ENCODE assay signal across 1 cellular context in genomic region chr10:65377687-65378086, GRCh38.
TF ChIP-seq lines count a peak whose summit lies in the region.

No MANE protein-coding gene starts in this region.

TF ChIP-seq in WTC11, 78 proteins besides CTCF, POLR2A, EP300 and RAD21 (continued from another document):
- TF ChIP-seq, protein P1, sequence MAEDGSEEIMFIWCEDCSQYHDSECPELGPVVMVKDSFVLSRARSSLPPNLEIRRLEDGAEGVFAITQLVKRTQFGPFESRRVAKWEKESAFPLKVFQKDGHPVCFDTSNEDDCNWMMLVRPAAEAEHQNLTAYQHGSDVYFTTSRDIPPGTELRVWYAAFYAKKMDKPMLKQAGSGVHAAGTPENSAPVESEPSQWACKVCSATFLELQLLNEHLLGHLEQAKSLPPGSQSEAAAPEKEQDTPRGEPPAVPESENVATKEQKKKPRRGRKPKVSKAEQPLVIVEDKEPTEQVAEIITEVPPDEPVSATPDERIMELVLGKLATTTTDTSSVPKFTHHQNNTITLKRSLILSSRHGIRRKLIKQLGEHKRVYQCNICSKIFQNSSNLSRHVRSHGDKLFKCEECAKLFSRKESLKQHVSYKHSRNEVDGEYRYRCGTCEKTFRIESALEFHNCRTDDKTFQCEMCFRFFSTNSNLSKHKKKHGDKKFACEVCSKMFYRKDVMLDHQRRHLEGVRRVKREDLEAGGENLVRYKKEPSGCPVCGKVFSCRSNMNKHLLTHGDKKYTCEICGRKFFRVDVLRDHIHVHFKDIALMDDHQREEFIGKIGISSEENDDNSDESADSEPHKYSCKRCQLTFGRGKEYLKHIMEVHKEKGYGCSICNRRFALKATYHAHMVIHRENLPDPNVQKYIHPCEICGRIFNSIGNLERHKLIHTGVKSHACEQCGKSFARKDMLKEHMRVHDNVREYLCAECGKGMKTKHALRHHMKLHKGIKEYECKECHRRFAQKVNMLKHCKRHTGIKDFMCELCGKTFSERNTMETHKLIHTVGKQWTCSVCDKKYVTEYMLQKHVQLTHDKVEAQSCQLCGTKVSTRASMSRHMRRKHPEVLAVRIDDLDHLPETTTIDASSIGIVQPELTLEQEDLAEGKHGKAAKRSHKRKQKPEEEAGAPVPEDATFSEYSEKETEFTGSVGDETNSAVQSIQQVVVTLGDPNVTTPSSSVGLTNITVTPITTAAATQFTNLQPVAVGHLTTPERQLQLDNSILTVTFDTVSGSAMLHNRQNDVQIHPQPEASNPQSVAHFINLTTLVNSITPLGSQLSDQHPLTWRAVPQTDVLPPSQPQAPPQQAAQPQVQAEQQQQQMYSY (CRISPR knock-in tag; IDR thresholded peaks at IDR 0.05) = no peak
- TF ChIP-seq CREM (CRISPR knock-in tag; IDR thresholded peaks at IDR 0.05) (no peak), FOXK1 (CRISPR knock-in tag; IDR thresholded peaks at IDR 0.05) (no peak), ZNF671 (CRISPR knock-in tag; IDR thresholded peaks at IDR 0.05) (no peak), GABPB1 (CRISPR knock-in tag; IDR thresholded peaks at IDR 0.05) (no peak), NR1H2 (CRISPR knock-in tag; IDR thresholded peaks at IDR 0.05) (no peak), TCF7 (CRISPR knock-in tag; IDR thresholded peaks at IDR 0.05; ENCODE audit: low read depth) (no peak), NFYB (CRISPR knock-in tag; conservative IDR thresholded peaks at IDR 0.05; ENCODE audit: low read depth) (no peak), MLX (CRISPR knock-in tag; IDR thresholded peaks at IDR 0.05) (no peak)
- TF ChIP-seq, protein P2, sequence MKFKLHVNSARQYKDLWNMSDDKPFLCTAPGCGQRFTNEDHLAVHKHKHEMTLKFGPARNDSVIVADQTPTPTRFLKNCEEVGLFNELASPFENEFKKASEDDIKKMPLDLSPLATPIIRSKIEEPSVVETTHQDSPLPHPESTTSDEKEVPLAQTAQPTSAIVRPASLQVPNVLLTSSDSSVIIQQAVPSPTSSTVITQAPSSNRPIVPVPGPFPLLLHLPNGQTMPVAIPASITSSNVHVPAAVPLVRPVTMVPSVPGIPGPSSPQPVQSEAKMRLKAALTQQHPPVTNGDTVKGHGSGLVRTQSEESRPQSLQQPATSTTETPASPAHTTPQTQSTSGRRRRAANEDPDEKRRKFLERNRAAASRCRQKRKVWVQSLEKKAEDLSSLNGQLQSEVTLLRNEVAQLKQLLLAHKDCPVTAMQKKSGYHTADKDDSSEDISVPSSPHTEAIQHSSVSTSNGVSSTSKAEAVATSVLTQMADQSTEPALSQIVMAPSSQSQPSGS (CRISPR knock-in tag; IDR thresholded peaks at IDR 0.05; ENCODE audit: borderline replicate concordance, low read depth) = no peak
- TF ChIP-seq, protein P3, sequence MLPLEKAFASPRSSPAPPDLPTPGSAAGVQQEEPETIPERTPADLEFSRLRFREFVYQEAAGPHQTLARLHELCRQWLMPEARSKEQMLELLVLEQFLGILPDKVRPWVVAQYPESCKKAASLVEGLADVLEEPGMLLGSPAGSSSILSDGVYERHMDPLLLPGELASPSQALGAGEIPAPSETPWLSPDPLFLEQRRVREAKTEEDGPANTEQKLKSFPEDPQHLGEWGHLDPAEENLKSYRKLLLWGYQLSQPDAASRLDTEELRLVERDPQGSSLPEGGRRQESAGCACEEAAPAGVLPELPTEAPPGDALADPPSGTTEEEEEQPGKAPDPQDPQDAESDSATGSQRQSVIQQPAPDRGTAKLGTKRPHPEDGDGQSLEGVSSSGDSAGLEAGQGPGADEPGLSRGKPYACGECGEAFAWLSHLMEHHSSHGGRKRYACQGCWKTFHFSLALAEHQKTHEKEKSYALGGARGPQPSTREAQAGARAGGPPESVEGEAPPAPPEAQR (CRISPR knock-in tag; IDR thresholded peaks at IDR 0.05) = no peak
